8 cellular contexts compared by ENCODE assay signal in the genomic region with DNA sequence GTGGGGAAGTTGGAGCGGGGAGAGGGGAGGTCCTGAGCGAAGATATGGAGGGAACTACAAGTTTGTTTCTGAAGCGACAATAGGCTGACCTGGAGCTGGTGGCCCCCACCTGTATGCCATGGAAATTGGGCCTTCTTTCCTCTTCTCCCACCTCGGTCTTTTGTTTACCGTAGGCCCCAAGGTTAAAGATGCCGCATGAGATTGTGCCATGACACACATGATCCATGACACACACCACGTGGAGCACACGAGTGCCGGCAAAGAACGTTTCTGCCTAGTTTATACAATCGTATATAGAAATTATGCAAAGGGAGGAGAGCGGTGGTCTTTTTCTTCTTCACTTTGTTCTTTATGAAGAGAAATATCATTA. TPM values are rescaled to one million over a fixed set of nuclear protein-coding genes. Genes with fewer than 3 reads are reported as not detected.
DNase-seq lines count a peak whose midpoint lies in the region; ATAC-seq and TF ChIP-seq lines count a peak whose summit lies in the region.

No MANE protein-coding gene starts in this region.

- intact Hi-C loops in prostate gland (cut with DNase I): loop anchor here (5.0 kb wide), 1 partner anchor 57 kb away; a partner anchor contains a TSS

- H3K4me1 ChIP-seq in prostate gland (replicated peaks): no peaks in the 10 kb centered on the region

- no peaks in the 10 kb centered on the region for H3K27me3 ChIP-seq in prostate gland (replicated peaks; ENCODE audit: insufficient read depth)

- H3K27ac ChIP-seq in 22Rv1 (peak overlapping the region; percentile 84), prostate gland (peak overlapping the region; percentile 58 to 61)

- no peaks in the 10 kb centered on the region for H3K9me3 ChIP-seq in prostate gland

- H3K36me3 ChIP-seq in prostate gland: no peaks in the 10 kb centered on the region

- ATAC-seq in GM18502 (IDR thresholded peaks at IDR 0.05; ENCODE audit: poor library complexity, unreplicated experiment) (peak; percentile 12), HG03280 (IDR thresholded peaks at IDR 0.05; ENCODE audit: unreplicated experiment) (peak; percentile 13)

- no peak for TF ChIP-seq POLR2A in prostate gland (IDR thresholded peaks at IDR 0.05)

- DNase-seq in activated CD4-positive, alpha-beta T cell treated with anti-CD3 and anti-CD28 coated beads, Interleukin-2, amount 50 U/mL, for 1 hour: peak; percentile 15
- DNase-seq in fibroblast of villous mesenchyme (ENCODE audit: low read depth) (peak; percentile 44), prostate gland (ENCODE audit: low spot score) (no peak), NCI-H2107 treated with DMSO at 0.1 percent for 48 hours (lab: John Stamatoyannopoulos, UW; ENCODE audit: unreplicated experiment) (no peak), NCI-H226 (no peak)

- peak overlapping the region; percentile 99 for H3K4me3 ChIP-seq in fibroblast of villous mesenchyme (ENCODE audit: low read depth, low read length)
- H3K4me3 ChIP-seq in prostate gland: peak overlapping the region; percentile 65 to 72

- 1% methylated on average over 12 of the region's 12 CpGs for WGBS in prostate gland

- TF ChIP-seq CTCF in 22Rv1 (IDR thresholded peaks at IDR 0.05): no peak
- no peak for TF ChIP-seq CTCF in fibroblast of villous mesenchyme (IDR thresholded peaks at IDR 0.05; ENCODE audit: insufficient read depth, low read depth, low read length)
- TF ChIP-seq CTCF in prostate gland (IDR thresholded peaks at IDR 0.05): no peak

RNA-seq across cellular contexts. Expression of a gene that starts 0.4 kb away (rescaled TPM):
- total RNA-seq in fibroblast of villous mesenchyme (48.3 and 58.7 TPM in 2 replicates), prostate gland (10 to 100 TPM; 36.5 to 77.7 TPM)

RNA-seq across cellular contexts. Expression of a gene that starts 45.9 kb away (rescaled TPM):
- total RNA-seq in fibroblast of villous mesenchyme: under 0.01 TPM in 2 replicates
- 10 to 100 TPM in 1 of 2 donors, under 1 TPM in 1; 0.32 to 37.5 TPM for total RNA-seq in prostate gland

RNA-seq across cellular contexts. Expression of a gene that starts 54.7 kb away (rescaled TPM):
- total RNA-seq in fibroblast of villous mesenchyme (72.5 and 85.9 TPM in 2 replicates), prostate gland (10 to 100 TPM; 61.4 to 71.6 TPM)

Comparison
In these comparisons a context has a peak if more than half of its experiments do, and no peak if none do; other contexts are left out.
1. DNase-seq: peak in activated CD4-positive, alpha-beta T cell treated with anti-CD3 and anti-CD28 coated beads, Interleukin-2, amount 50 U/mL, for 1 hour (single experiment) and fibroblast of villous mesenchyme (single experiment); none in prostate gland (single experiment), NCI-H2107 treated with DMSO at 0.1 percent for 48 hours (single experiment) and NCI-H226 (single experiment).